Comparison of ENCODE assay signal across 19 cellular contexts in genomic region chr11:94141511-94142307, GRCh38. TPM values are rescaled to one million over a fixed set of nuclear protein-coding genes. Genes with fewer than 3 reads are reported as not detected.
DNase-seq lines count a peak whose midpoint lies in the region; ATAC-seq and TF ChIP-seq lines count a peak whose summit lies in the region.
"Had no signal": no experiment of that assay in that cellular context is flagged by ENCODE, and none has a peak within 500 bp of the region (broad histone marks: within the 10 kb centered on the region; RNA-seq: fewer than 3 reads in every experiment).

No MANE protein-coding gene starts in this region.

- ATAC-seq in left ventricle myocardium superior (peak; percentile 10), HG03571 (IDR thresholded peaks at IDR 0.05; ENCODE audit: unreplicated experiment) (no peak)
- ATAC-seq: CD8-positive, alpha-beta T cell; left lung had no signal

- peaks cover 51% of the 10 kb centered on the region for H3K4me1 Mint-ChIP-seq in dendritic cell treated with granulocyte-macrophage colony-stimulating factor and Interleukin-4, amounts not matched to agents 40 ng/mL and 50 ng/mL, for 4 days (ENCODE audit: low read depth)
- H3K4me1 Mint-ChIP-seq in chondrocyte (ENCODE audit: low read depth), result peaks cover 41% of the 10 kb centered on the region

- TF ChIP-seq EP300 in tibial nerve (IDR thresholded peaks at IDR 0.05), result no peak

- intact Hi-C loops in left ventricle myocardium superior (cut with micrococcal nuclease), result no loop called here
- intact Hi-C loops in cardiac septum (cut with DNase I), result no loop called here
- intact Hi-C loops in dendritic cell treated with granulocyte-macrophage colony-stimulating factor and Interleukin-4, amounts not matched to agents 40 ng/mL and 50 ng/mL, for 4 days (cut with micrococcal nuclease), result no loop called here
- intact Hi-C loops in lower leg skin (cut with DNase I; ENCODE audit: low total_unique reads), result no loop called here

- H3K4me1 ChIP-seq in mesodermal cell (ENCODE audit: control insufficient read depth, insufficient read depth, low read length, poor library complexity, severe bottlenecking), result peaks cover 28% of the 10 kb centered on the region
- H3K4me1 ChIP-seq in tibial nerve, result peaks cover 0 to 41% (median 22%) of the 10 kb centered on the region in 4 donors

- DNase-seq in left ventricle myocardium superior, result no peak
- no peak for DNase-seq in cardiac septum (ENCODE audit: low spot score)
- no peak for DNase-seq in tibial nerve (ENCODE audit: low spot score in 2 of 2)
- DNase-seq in lower leg skin (ENCODE audit: low spot score in 2 of 2), result no peak
- DNase-seq in chondrocyte (ENCODE audit: low spot score), result no peak
- DNase-seq: ACHN; activated B cell treated with CpG ODN at 0.5 μM for 24 hours; CD8-positive, alpha-beta T cell; left lung; MM.1S; naive B cell; NCI-H1694 treated with DMSO at 0.1 percent for 48 hours; SHP77; T-helper 2 cell had no signal

- 81 to 88% methylated on average over 5 to 10 of the region's 12 CpGs for WGBS in mesodermal cell (ENCODE audit: insufficient coverage in 2 of 2), 2 experiments
- WGBS in tibial nerve, 2 donors, result 80% methylated on average over 12 of the region's 12 CpGs
- WGBS in lower leg skin, 2 donors, result 88 to 93% methylated on average over 12 of the region's 12 CpGs

- no peaks in the 10 kb centered on the region for H3K27me3 Mint-ChIP-seq in dendritic cell treated with granulocyte-macrophage colony-stimulating factor and Interleukin-4, amounts not matched to agents 40 ng/mL and 50 ng/mL, for 4 days
- H3K27me3 Mint-ChIP-seq in chondrocyte (ENCODE audit: low read depth), result no peaks in the 10 kb centered on the region
- H3K27me3 Mint-ChIP-seq: activated B cell treated with CpG ODN at 0.5 μM for 24 hours; central memory CD8-positive, alpha-beta T cell; naive B cell; stimulated activated naive CD8-positive, alpha-beta T cell treated with anti-CD3 and anti-CD28 coated beads, Interleukin-15, Interleukin-2, amounts not matched to agents 100 ng/mL and 50 ng/mL, for 24 hours had no signal

- H3K9me3 ChIP-seq in mesodermal cell (ENCODE audit: control insufficient read depth, low read length) (no peaks in the 10 kb centered on the region), tibial nerve (no peaks in the 10 kb centered on the region)
- H3K9me3 ChIP-seq: left lung had no signal

- H3K27ac ChIP-seq in mesodermal cell (ENCODE audit: low read depth, low read length, severe bottlenecking) (peak overlapping the region; percentile 78), tibial nerve (peak overlapping the region in 3 of 4 donors; percentile 54 to 82 (median 79))
- H3K27ac ChIP-seq: left lung had no signal

- H3K36me3 Mint-ChIP-seq in dendritic cell treated with granulocyte-macrophage colony-stimulating factor and Interleukin-4, amounts not matched to agents 40 ng/mL and 50 ng/mL, for 4 days (ENCODE audit: low read depth), result peaks cover 8% of the 10 kb centered on the region
- H3K36me3 Mint-ChIP-seq in chondrocyte (ENCODE audit: low read depth), result peaks cover 3% of the 10 kb centered on the region
- H3K36me3 Mint-ChIP-seq: naive B cell had no signal

- H3K36me3 ChIP-seq in mesodermal cell (ENCODE audit: control insufficient read depth, insufficient read depth, low read length) (no peaks in the 10 kb centered on the region), tibial nerve (no peaks in the 10 kb centered on the region)
- H3K36me3 ChIP-seq: left lung had no signal

- H3K27me3 ChIP-seq in tibial nerve, result no peaks in the 10 kb centered on the region
- H3K27me3 ChIP-seq: left lung had no signal

- no peak for TF ChIP-seq POLR2A in tibial nerve (IDR thresholded peaks at IDR 0.05)
- no peak for TF ChIP-seq POLR2A in lower leg skin (IDR thresholded peaks at IDR 0.05)

- H3K4me3 Mint-ChIP-seq in dendritic cell treated with granulocyte-macrophage colony-stimulating factor and Interleukin-4, amounts not matched to agents 40 ng/mL and 50 ng/mL, for 4 days, result no peak overlapping the region
- no peak overlapping the region for H3K4me3 Mint-ChIP-seq in chondrocyte (ENCODE audit: unreplicated experiment)
- H3K4me3 Mint-ChIP-seq: activated B cell treated with CpG ODN at 0.5 μM for 24 hours; CD8-positive, alpha-beta T cell; central memory CD8-positive, alpha-beta T cell; naive B cell; stimulated activated naive CD8-positive, alpha-beta T cell treated with anti-CD3 and anti-CD28 coated beads, Interleukin-15, Interleukin-2, amounts not matched to agents 100 ng/mL and 50 ng/mL, for 24 hours had no signal

- no peak for TF ChIP-seq CTCF in tibial nerve (IDR thresholded peaks at IDR 0.05)
- no peak for TF ChIP-seq CTCF in lower leg skin (IDR thresholded peaks at IDR 0.05)
- no peak for TF ChIP-seq CTCF in chondrocyte (IDR thresholded peaks at IDR 0.05)

- peaks cover 4% of the 10 kb centered on the region for H3K9me3 Mint-ChIP-seq in dendritic cell treated with granulocyte-macrophage colony-stimulating factor and Interleukin-4, amounts not matched to agents 40 ng/mL and 50 ng/mL, for 4 days
- H3K9me3 Mint-ChIP-seq in chondrocyte (ENCODE audit: low read depth), result peaks cover 2% of the 10 kb centered on the region
- H3K9me3 Mint-ChIP-seq: activated B cell treated with CpG ODN at 0.5 μM for 24 hours; CD8-positive, alpha-beta T cell; central memory CD8-positive, alpha-beta T cell; stimulated activated naive CD8-positive, alpha-beta T cell treated with anti-CD3 and anti-CD28 coated beads, Interleukin-15, Interleukin-2, amounts not matched to agents 100 ng/mL and 50 ng/mL, for 24 hours had no signal

- H3K4me3 ChIP-seq in mesodermal cell (ENCODE audit: extremely low read depth, insufficient read depth, low read length, poor library complexity, severe bottlenecking), result no peak overlapping the region
- H3K4me3 ChIP-seq in tibial nerve, result no peak overlapping the region
- H3K4me3 ChIP-seq in lower leg skin (ENCODE audit: low read depth, poor library complexity, severe bottlenecking), result no peak overlapping the region
- H3K4me3 ChIP-seq: left lung had no signal

- peak overlapping the region; percentile 63 for H3K27ac Mint-ChIP-seq in dendritic cell treated with granulocyte-macrophage colony-stimulating factor and Interleukin-4, amounts not matched to agents 40 ng/mL and 50 ng/mL, for 4 days
- no peak overlapping the region for H3K27ac Mint-ChIP-seq in chondrocyte (ENCODE audit: unreplicated experiment)
- H3K27ac Mint-ChIP-seq: activated B cell treated with CpG ODN at 0.5 μM for 24 hours; CD8-positive, alpha-beta T cell; stimulated activated naive CD8-positive, alpha-beta T cell treated with anti-CD3 and anti-CD28 coated beads, Interleukin-15, Interleukin-2, amounts not matched to agents 100 ng/mL and 50 ng/mL, for 24 hours had no signal

RNA-seq across cellular contexts. Expression of gene PANX1, which starts 13.1 kb away (rescaled TPM):
- total RNA-seq in left ventricle myocardium superior (17.4 TPM), cardiac septum (28.9 TPM), tibial nerve (10 to 100 TPM; 17.5 to 36.6 (median 19.5) TPM), lower leg skin (10 to 100 TPM; 15.1 to 27.7 (median 21.6) TPM), chondrocyte (25.6 to 36.4 TPM (median 35.7 TPM) in 3 replicates)
- 15.6 TPM for polyA plus RNA-seq in mesodermal cell (2013, experiment 1 of 2)
- 15.9 TPM for polyA plus RNA-seq in mesodermal cell (2013, experiment 2 of 2)
